ENCODE assay signal across 21 cellular contexts in genomic region chr13:28245465-28245864, GRCh38.
DNase-seq lines count a peak whose midpoint lies in the region; ATAC-seq and TF ChIP-seq lines count a peak whose summit lies in the region.
"Had no signal": no experiment of that assay in that cellular context is flagged by ENCODE, and none has a peak within 500 bp of the region (broad histone marks: within the 10 kb centered on the region; RNA-seq: fewer than 3 reads in every experiment).

No MANE protein-coding gene starts in this region.

- no peak for TF ChIP-seq CTCF in progenitor cell of endocrine pancreas (IDR thresholded peaks at IDR 0.05; ENCODE audit: unreplicated experiment)

- peak overlapping the region; percentile 82 for H3K27ac Mint-ChIP-seq in memory B cell
- no peak overlapping the region for H3K27ac Mint-ChIP-seq in progenitor cell of endocrine pancreas

- H3K4me1 Mint-ChIP-seq in memory B cell = peaks cover 31% of the 10 kb centered on the region
- no peaks in the 10 kb centered on the region for H3K4me1 Mint-ChIP-seq in progenitor cell of endocrine pancreas (ENCODE audit: low read depth)

- H3K36me3 Mint-ChIP-seq in memory B cell (peaks cover 50% of the 10 kb centered on the region), progenitor cell of endocrine pancreas (ENCODE audit: insufficient read depth) (peaks cover 41% of the 10 kb centered on the region)

- H3K9me3 Mint-ChIP-seq in memory B cell (peaks cover 6% of the 10 kb centered on the region), progenitor cell of endocrine pancreas (ENCODE audit: low read depth) (peaks cover 11% of the 10 kb centered on the region)

- H3K4me3 Mint-ChIP-seq in memory B cell (no peak overlapping the region), progenitor cell of endocrine pancreas (ENCODE audit: low read depth) (no peak overlapping the region)

- peak; percentile 67 for DNase-seq in SIG-M5 treated with dmso at 0.1 percent for 504 hours (lab: John Stamatoyannopoulos, UW; ENCODE audit: unreplicated experiment)
- no peak for DNase-seq in SIG-M5 (lab: John Stamatoyannopoulos, UW)
- peak; percentile 1 to 29 for DNase-seq in Kasumi-1 (lab: John Stamatoyannopoulos, UW)
- peak; percentile 55 for DNase-seq in NOMO-1 treated with dmso at 0.1 percent for 144 hours (lab: John Stamatoyannopoulos, UW; ENCODE audit: unreplicated experiment)
- no peak for DNase-seq in memory B cell (ENCODE audit: low spot score in 2 of 2)
- DNase-seq in progenitor cell of endocrine pancreas (ENCODE audit: low spot score, unreplicated experiment) = no peak
- DNase-seq: ACHN; DMS53; GF-D8; NCI-H1694; NCI-H2081; NCI-H2171; NCI-H345; NCI-H524; NCI-H774; NK-92 treated with Interleukin-12 subunit alpha and Interleukin-12 subunit beta, amount 100 ng/mL, for 24 hours; PC-3; Right ventricle myocardium superior had no signal

- ATAC-seq in memory B cell (ENCODE audit: low read depth) (no peak), GM19328 (IDR thresholded peaks at IDR 0.05; ENCODE audit: unreplicated experiment) (no peak), HG03025 (IDR thresholded peaks at IDR 0.05; ENCODE audit: low FRiP score, unreplicated experiment) (no peak)
- ATAC-seq: K562, PC-3 had no signal

- H3K27me3 Mint-ChIP-seq in memory B cell (no peaks in the 10 kb centered on the region), progenitor cell of endocrine pancreas (no peaks in the 10 kb centered on the region)

Comparison
In these comparisons a context has a peak if more than half of its experiments do, and no peak if none do; other contexts are left out.
1. DNase-seq: peak in SIG-M5 treated with dmso at 0.1 percent for 504 hours (single experiment), Kasumi-1 (2 of 2) and NOMO-1 treated with dmso at 0.1 percent for 144 hours (single experiment); none in SIG-M5 (single experiment), memory B cell (0 of 2) and progenitor cell of endocrine pancreas (single experiment).